Comparison of ENCODE assay signal across 7 cellular contexts in genomic region chr20:60057866-60058807, GRCh38.
DNase-seq lines count a peak whose midpoint lies in the region; ATAC-seq and TF ChIP-seq lines count a peak whose summit lies in the region.

No MANE protein-coding gene starts in this region.

- DNase-seq in NCI-H510A (lab: John Stamatoyannopoulos, UW) (peak; percentile 93), right cardiac atrium (peak in 2 of 3 donors; percentile 70 to 74), spleen (peak; percentile 89), ascending aorta (ENCODE audit: low spot score in 2 of 2) (no peak), DMS114 treated with DMSO at 0.1 percent for 48 hours (lab: John Stamatoyannopoulos, UW; ENCODE audit: unreplicated experiment) (no peak)
- DNase-seq in activated effector memory CD4-positive, alpha-beta T cell treated with Interleukin-2 at 50 U/mL for 16 hours, result peak; percentile 22

- WGBS in right cardiac atrium, result 51% methylated on average over 20 of the region's 20 CpGs
- WGBS in spleen, 5 donors, result 25 to 40% (median 31%) methylated on average over 16 to 20 of the region's 20 CpGs

- no peak for TF ChIP-seq POLR2A in spleen (IDR thresholded peaks at IDR 0.05)

- intact Hi-C loops in right cardiac atrium (cut with DNase I), result loop anchor here in 1 of 4 donors (5.0 to 10.0 kb wide), 3 partner anchors 147 to 1064 kb away; no protein-coding TSS in a partner anchor
- intact Hi-C loops in spleen (cut with DNase I; ENCODE audit: low total_unique reads), result loop anchor here (10.0 kb wide), 1 partner anchor 1067 kb away; no protein-coding TSS in a partner anchor
- intact Hi-C loops in ascending aorta (cut with DNase I), result loop anchor here (2.0 kb wide), 1 partner anchor 205 kb away; no protein-coding TSS in a partner anchor

- H3K9me3 ChIP-seq in right cardiac atrium (ENCODE audit: control insufficient read depth, low read length) (no peaks in the 10 kb centered on the region), spleen (no peaks in the 10 kb centered on the region), ascending aorta (no peaks in the 10 kb centered on the region)

- no peak overlapping the region for H3K27ac ChIP-seq in right cardiac atrium (ENCODE audit: low read length)
- H3K27ac ChIP-seq in spleen, result peak overlapping the region; percentile 23 to 96 (median 84)
- H3K27ac ChIP-seq in ascending aorta, result no peak overlapping the region

- TF ChIP-seq CTCF in spleen (IDR thresholded peaks at IDR 0.05 in 8 of 11, conservative IDR thresholded peaks at IDR 0.05 in 3 of 11), result peak in 2 of 11 experiments; percentile 26 to 35
- TF ChIP-seq CTCF in ascending aorta (IDR thresholded peaks at IDR 0.05), result no peak

- H3K4me3 ChIP-seq in right cardiac atrium (ENCODE audit: low read length), result no peak overlapping the region
- H3K4me3 ChIP-seq in spleen, result peak overlapping the region in 2 of 8 donors; percentile 3 to 66
- no peak overlapping the region for H3K4me3 ChIP-seq in ascending aorta

- H3K36me3 ChIP-seq in spleen (no peaks in the 10 kb centered on the region), ascending aorta (no peaks in the 10 kb centered on the region)

- no peaks in the 10 kb centered on the region for H3K27me3 ChIP-seq in right cardiac atrium (ENCODE audit: control insufficient read depth, insufficient read depth)
- H3K27me3 ChIP-seq in spleen (replicated peaks in 1 of 7), result peaks cover 0 to 17% (median 0%) of the 10 kb centered on the region in 7 donors
- H3K27me3 ChIP-seq in ascending aorta, result no peaks in the 10 kb centered on the region

- ATAC-seq in HG02588 (IDR thresholded peaks at IDR 0.05; ENCODE audit: unreplicated experiment) (peak; percentile 37), right cardiac atrium (peak; percentile 23 to 57)

- no peaks in the 10 kb centered on the region for H3K4me1 ChIP-seq in right cardiac atrium (ENCODE audit: control insufficient read depth, insufficient read depth, low read length)
- peaks cover 13 to 76% (median 51%) of the 10 kb centered on the region in 6 donors for H3K4me1 ChIP-seq in spleen
- H3K4me1 ChIP-seq in ascending aorta, result peaks cover 0 to 9% of the 10 kb centered on the region in 2 donors

Comparison
In these comparisons a context has a peak if more than half of its experiments do, and no peak if none do; other contexts are left out.
1. DNase-seq: peak in NCI-H510A (single experiment), activated effector memory CD4-positive, alpha-beta T cell treated with Interleukin-2 at 50 U/mL for 16 hours (single experiment), right cardiac atrium (2 of 3) and spleen (single experiment); none in ascending aorta (0 of 2) and DMS114 treated with DMSO at 0.1 percent for 48 hours (single experiment).
2. H3K27ac ChIP-seq: peak in spleen (8 of 8); none in right cardiac atrium (single experiment) and ascending aorta (0 of 2).